Comparison of ENCODE assay signal across 15 cellular contexts in the genomic region with DNA sequence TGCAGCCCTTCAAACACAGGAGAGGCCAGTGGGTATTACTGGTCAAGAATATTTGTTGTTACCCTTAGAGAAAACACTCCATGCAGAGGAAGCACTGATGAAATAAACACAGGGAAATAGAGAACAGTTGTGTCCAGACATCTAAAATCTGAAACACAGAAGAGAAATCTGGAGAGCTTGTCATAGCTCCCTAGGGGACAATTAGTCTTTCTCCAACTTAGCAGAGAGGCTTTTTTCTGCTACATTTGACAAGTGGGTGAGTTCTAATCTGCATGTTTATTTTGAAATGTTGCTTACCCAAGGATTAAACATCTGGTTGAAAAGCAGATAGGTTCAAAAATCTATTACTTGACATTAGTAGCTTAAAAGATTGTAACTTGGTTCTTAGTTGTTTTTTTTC.
DNase-seq lines count a peak whose midpoint lies in the region; ATAC-seq and TF ChIP-seq lines count a peak whose summit lies in the region.
"Had no signal": no experiment of that assay in that cellular context is flagged by ENCODE, and none has a peak within 500 bp of the region (broad histone marks: within the 10 kb centered on the region; RNA-seq: fewer than 3 reads in every experiment).

No MANE protein-coding gene starts in this region.

- H3K79me2 ChIP-seq in smooth muscle cell (ENCODE audit: low read depth): no peaks in the 10 kb centered on the region

- no peaks in the 10 kb centered on the region for H3K27me3 ChIP-seq in smooth muscle cell (ENCODE audit: low read depth)

- peaks cover 12% of the 10 kb centered on the region for H3K4me1 Mint-ChIP-seq in glutamatergic neuron (ENCODE audit: low read depth, unreplicated experiment)
- no peaks in the 10 kb centered on the region for H3K4me1 Mint-ChIP-seq in activated CD4-positive, alpha-beta T cell treated with anti-CD3 and anti-CD28 coated beads, Interleukin-2, amount 10 ng/mL, durations not matched to agents 7 days and 5 days
- H3K4me1 Mint-ChIP-seq: T-helper 17 cell had no signal

- H3K9me3 Mint-ChIP-seq in glutamatergic neuron (ENCODE audit: unreplicated experiment): peaks cover 3% of the 10 kb centered on the region
- H3K9me3 Mint-ChIP-seq in activated CD4-positive, alpha-beta T cell treated with anti-CD3 and anti-CD28 coated beads, Interleukin-2, amount 10 ng/mL, durations not matched to agents 7 days and 5 days: no peaks in the 10 kb centered on the region

- H3K4me2 ChIP-seq in smooth muscle cell: no peak overlapping the region

- no peak for ATAC-seq in HG03108 (IDR thresholded peaks at IDR 0.05; ENCODE audit: unreplicated experiment)
- no peak for ATAC-seq in HG02642 (IDR thresholded peaks at IDR 0.05; ENCODE audit: poor library complexity, unreplicated experiment)
- ATAC-seq: PC-3, T-helper 17 cell had no signal

- POLR2A ChIA-PET in activated CD4-positive, alpha-beta T cell treated with anti-CD3 and anti-CD28 coated beads, Interleukin-2, amount 10 ng/mL, durations not matched to agents 7 days and 5 days (lab: Charles Lee): no interaction called here

- no peak overlapping the region for H3K4me3 ChIP-seq in smooth muscle cell
- H3K4me3 ChIP-seq: SJCRH30 had no signal

- no peak for TF ChIP-seq CTCF in glutamatergic neuron (IDR thresholded peaks at IDR 0.05; ENCODE audit: partially characterized antibody, unreplicated experiment)
- TF ChIP-seq CTCF in smooth muscle cell (IDR thresholded peaks at IDR 0.05; ENCODE audit: borderline replicate concordance, insufficient read depth, poor library complexity, severe bottlenecking): no peak

- H3K4me3 Mint-ChIP-seq in glutamatergic neuron (ENCODE audit: unreplicated experiment): no peak overlapping the region
- no peak overlapping the region for H3K4me3 Mint-ChIP-seq in activated CD4-positive, alpha-beta T cell treated with anti-CD3 and anti-CD28 coated beads, Interleukin-2, amount 10 ng/mL, durations not matched to agents 7 days and 5 days
- H3K4me3 Mint-ChIP-seq: T-helper 17 cell had no signal

- DNase-seq in NCI-H2171 treated with DMSO at 0.1 percent for 48 hours (lab: John Stamatoyannopoulos, UW) (peak; percentile 17), NCI-H2171 (lab: John Stamatoyannopoulos, UW) (no peak), NCI-H187 (lab: John Stamatoyannopoulos, UW) (peak; percentile 1 to 49), glutamatergic neuron (no peak), smooth muscle cell (lab: John Stamatoyannopoulos, UW; ENCODE audit: unreplicated experiment) (no peak)
- no peak for DNase-seq in activated CD4-positive, alpha-beta T cell treated with anti-CD3 and anti-CD28 coated beads, Interleukin-2, amount 10 ng/mL, durations not matched to agents 7 days and 5 days
- DNase-seq: C1 segment of cervical spinal cord, KBM-7, NCI-H1048, NCI-H1694 treated with DMSO at 0.1 percent for 48 hours, PC-3, SJCRH30, T-helper 17 cell had no signal

- no peaks in the 10 kb centered on the region for H3K4me1 ChIP-seq in smooth muscle cell (ENCODE audit: low read depth)
- H3K4me1 ChIP-seq: SJCRH30 had no signal

- no peaks in the 10 kb centered on the region for H3K9me3 ChIP-seq in smooth muscle cell (replicated peaks; ENCODE audit: low read depth)
- H3K9me3 ChIP-seq: SJCRH30 had no signal

- no peaks in the 10 kb centered on the region for H3K27me3 Mint-ChIP-seq in glutamatergic neuron (ENCODE audit: unreplicated experiment)
- no peaks in the 10 kb centered on the region for H3K27me3 Mint-ChIP-seq in activated CD4-positive, alpha-beta T cell treated with anti-CD3 and anti-CD28 coated beads, Interleukin-2, amount 10 ng/mL, durations not matched to agents 7 days and 5 days
- H3K27me3 Mint-ChIP-seq: T-helper 17 cell had no signal

- peaks cover 4% of the 10 kb centered on the region for H3K36me3 Mint-ChIP-seq in glutamatergic neuron (ENCODE audit: unreplicated experiment)
- no peaks in the 10 kb centered on the region for H3K36me3 Mint-ChIP-seq in activated CD4-positive, alpha-beta T cell treated with anti-CD3 and anti-CD28 coated beads, Interleukin-2, amount 10 ng/mL, durations not matched to agents 7 days and 5 days (ENCODE audit: low read depth)

- peak overlapping the region; percentile 51 for H2AFZ ChIP-seq in smooth muscle cell (ENCODE audit: low read depth)

- no peak overlapping the region for H3K9ac ChIP-seq in smooth muscle cell (ENCODE audit: low read depth)

- CTCF ChIA-PET in activated CD4-positive, alpha-beta T cell treated with anti-CD3 and anti-CD28 coated beads, Interleukin-2, amount 10 ng/mL, durations not matched to agents 7 days and 5 days (lab: Charles Lee): no interaction called here

- no peak overlapping the region for H3K27ac ChIP-seq in smooth muscle cell (ENCODE audit: low read depth)
- H3K27ac ChIP-seq: SJCRH30 had no signal

- peak overlapping the region; percentile 80 for H3K27ac Mint-ChIP-seq in glutamatergic neuron (ENCODE audit: unreplicated experiment)
- H3K27ac Mint-ChIP-seq in activated CD4-positive, alpha-beta T cell treated with anti-CD3 and anti-CD28 coated beads, Interleukin-2, amount 10 ng/mL, durations not matched to agents 7 days and 5 days: no peak overlapping the region
- H3K27ac Mint-ChIP-seq: T-helper 17 cell had no signal

- H3K36me3 ChIP-seq in smooth muscle cell (ENCODE audit: low read depth): no peaks in the 10 kb centered on the region
- H3K36me3 ChIP-seq: SJCRH30 had no signal

- H3F3A ChIP-seq in smooth muscle cell (ENCODE audit: low read depth): no peaks in the 10 kb centered on the region

- no peaks in the 10 kb centered on the region for H4K20me1 ChIP-seq in smooth muscle cell (ENCODE audit: low read depth)

Comparison
In these comparisons a context has a peak if more than half of its experiments do, and no peak if none do; other contexts are left out.
1. DNase-seq: peak in NCI-H2171 treated with DMSO at 0.1 percent for 48 hours (single experiment) and NCI-H187 (2 of 2); none in NCI-H2171 (single experiment), glutamatergic neuron (single experiment), smooth muscle cell (single experiment) and activated CD4-positive, alpha-beta T cell treated with anti-CD3 and anti-CD28 coated beads, Interleukin-2, amount 10 ng/mL, durations not matched to agents 7 days and 5 days (single experiment).